In genomic region chr3:5115506-5116162, GRCh38 we compare ENCODE assay signal across 1 cellular context.
TF ChIP-seq lines count a peak whose summit lies in the region.

No MANE protein-coding gene starts in this region.

TF ChIP-seq in IMR-90, 13 proteins besides CTCF, POLR2A, EP300 and RAD21 (continued from another document):
- TF ChIP-seq RCOR1 (IDR thresholded peaks at IDR 0.05; ENCODE audit: insufficient replicate concordance, low read length) (no peak), SMC3 (IDR thresholded peaks at IDR 0.05; ENCODE audit: low read depth, low read length) (no peak), CEBPB (IDR thresholded peaks at IDR 0.05; ENCODE audit: low read depth, low read length) (no peak), CHD1 (IDR thresholded peaks at IDR 0.05; ENCODE audit: low read depth, low read length) (no peak), BHLHE40 (IDR thresholded peaks at IDR 0.05; ENCODE audit: low read depth, low read length) (no peak), MXI1 (IDR thresholded peaks at IDR 0.05; ENCODE audit: borderline replicate concordance, low read depth, low read length) (no peak), NFE2L2 (IDR thresholded peaks at IDR 0.05; ENCODE audit: low read depth, low read length) (no peak), MAZ (IDR thresholded peaks at IDR 0.05; ENCODE audit: borderline replicate concordance, low read depth, low read length) (no peak), FOS (IDR thresholded peaks at IDR 0.05; ENCODE audit: low read depth, low read length) (no peak), MAFK (IDR thresholded peaks at IDR 0.05; ENCODE audit: low read depth, low read length) (no peak)
